ENCODE assay signal across 25 cellular contexts in the genomic region with DNA sequence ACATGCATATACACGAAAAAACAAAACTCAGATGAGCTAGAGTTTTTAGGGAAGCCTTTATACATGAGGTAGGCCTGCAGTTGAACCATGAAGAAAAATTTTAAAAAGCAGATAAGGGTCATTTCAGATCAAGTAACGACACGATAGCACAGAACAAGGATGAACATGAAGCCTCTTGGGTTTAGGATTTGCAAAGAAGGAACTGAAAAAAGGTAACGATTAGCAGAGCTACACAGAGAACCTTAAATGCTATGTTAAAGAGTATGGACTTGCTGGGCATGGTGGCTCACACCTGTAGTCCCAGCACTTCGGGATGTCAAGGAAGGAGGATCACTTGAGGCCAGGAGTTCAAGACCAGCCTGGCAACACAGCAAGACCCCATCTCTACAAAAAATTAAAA.
"Had no signal": no experiment of that assay in that cellular context is flagged by ENCODE, and none has a peak within 500 bp of the region (broad histone marks: within the 10 kb centered on the region; RNA-seq: fewer than 3 reads in every experiment).

No MANE protein-coding gene starts in this region.

- DNase-seq: Kasumi-1, MM.1S, NCI-H1048, NCI-H1105 treated with DMSO at 0.1 percent for 48 hours, NCI-H1417 treated with DMSO at 0.1 percent for 48 hours, NCI-H146, NCI-H1694 treated with DMSO at 0.1 percent for 48 hours, NCI-H1930, NCI-H2081, NCI-H2107, NCI-H2227 treated with DMSO at 0.1 percent for 48 hours, NCI-H524, NCI-H526 treated with DMSO at 0.1 percent for 48 hours, NCI-H774, PC-3, SIG-M5 had no signal

- H3K4me3 Mint-ChIP-seq: IgD-negative memory B cell had no signal

- H3K27me3 ChIP-seq: SJSA1 had no signal

- H3K4me1 ChIP-seq: SJSA1 had no signal

- H3K27ac ChIP-seq: HL-60, KMS-11, RWPE1, SJSA1, SK-N-MC had no signal

- H3K4me2 ChIP-seq: KMS-11 had no signal

- H3K9me3 ChIP-seq: SJSA1 had no signal

- H3K27me3 Mint-ChIP-seq: IgD-negative memory B cell had no signal

- H3K4me3 ChIP-seq: K562, SJSA1, SK-N-MC had no signal

- H3K9ac ChIP-seq: KMS-11 had no signal

- ATAC-seq: K562, Panc1, PC-3 had no signal

- FAIRE-seq: HTR-8/SVneo, K562 had no signal

- H3K27ac Mint-ChIP-seq: IgD-negative memory B cell had no signal
